In genomic region chr17:64129765-64130558, GRCh38 we compare ENCODE assay signal across 1 cellular context.
TF ChIP-seq lines count a peak whose summit lies in the region.

Gene ERN1 (minus strand): TSS chr17:64130144. CDS start chr17:64130029, 115 bp downstream.

TF ChIP-seq in H1, 55 proteins besides CTCF, POLR2A, EP300 and RAD21:
- TF ChIP-seq MAFK (IDR thresholded peaks at IDR 0.05; ENCODE audit: low read depth, low read length) = no peak
- peak in 1 of 2 experiments; percentile 63; a peak in 1 of 4 replicates for TF ChIP-seq HDAC2 (IDR thresholded peaks at IDR 0.05; ENCODE audit: borderline replicate concordance in 1 of 2, low read depth in 2 of 2, low read length in 2 of 2)
- 0 out of 2 replicates have a peak, but pooled peaks have one; percentile 13 for TF ChIP-seq SP1 (IDR thresholded peaks at IDR 0.05; ENCODE audit: low read depth, low read length)
- TF ChIP-seq SIN3A (conservative IDR thresholded peaks at IDR 0.05 in 1 of 2, IDR thresholded peaks at IDR 0.05 in 1 of 2; ENCODE audit: low read depth in 1 of 2, low read length in 2 of 2) = peak in 1 of 2 experiments; percentile 15; a peak in 1 of 4 replicates
- no peak for TF ChIP-seq GABPA (IDR thresholded peaks at IDR 0.05; ENCODE audit: borderline replicate concordance, insufficient read depth, low read length)
- TF ChIP-seq SRF (IDR thresholded peaks at IDR 0.05; ENCODE audit: low read depth, low read length) = no peak
- peak; percentile 88 for TF ChIP-seq POLR2AphosphoS5 (IDR thresholded peaks at IDR 0.05; ENCODE audit: low read depth, low read length)
- TF ChIP-seq PHF8 (conservative IDR thresholded peaks at IDR 0.05; ENCODE audit: low read depth, low read length) = peak; percentile 55; the same call in 1 of the 2 replicates
- peak; percentile 88 for TF ChIP-seq E2F6 (IDR thresholded peaks at IDR 0.05)
- TF ChIP-seq NRF1 (IDR thresholded peaks at IDR 0.05; ENCODE audit: low read depth, low read length) = no peak
- TF ChIP-seq MAX (IDR thresholded peaks at IDR 0.05) = peak; percentile 69
- TF ChIP-seq TAF1 (IDR thresholded peaks at IDR 0.05; ENCODE audit: low read depth, low read length) = peak; percentile 86
- TF ChIP-seq KDM4A (IDR thresholded peaks at IDR 0.05; ENCODE audit: low read depth, low read length, severe bottlenecking) = peak; percentile 41
- TF ChIP-seq RBBP5 (IDR thresholded peaks at IDR 0.05; ENCODE audit: borderline replicate concordance, low read depth, low read length) = peak; percentile 58; the same call in 1 of the 2 replicates
- no peak for TF ChIP-seq FOSL1 (IDR thresholded peaks at IDR 0.05; ENCODE audit: insufficient read depth, low read depth, low read length)
- TF ChIP-seq ZNF274 (IDR thresholded peaks at IDR 0.05; ENCODE audit: borderline replicate concordance, extremely low read depth, low read length) = no peak
- peak; percentile 84 for TF ChIP-seq TBP (IDR thresholded peaks at IDR 0.05; ENCODE audit: low read depth, low read length)
- TF ChIP-seq YY1 (IDR thresholded peaks at IDR 0.05; ENCODE audit: low read depth, low read length) = no peak
- no peak; the same call in 1 of the 2 replicates for TF ChIP-seq TEAD4 (IDR thresholded peaks at IDR 0.05; ENCODE audit: low read depth, low read length)
- no peak for TF ChIP-seq SP2 (IDR thresholded peaks at IDR 0.05; ENCODE audit: low read length)
- TF ChIP-seq SP4 (IDR thresholded peaks at IDR 0.05; ENCODE audit: low read length) = 0 out of 2 replicates have a peak, but pooled peaks have one; percentile 46
- TF ChIP-seq KDM1A (IDR thresholded peaks at IDR 0.05; ENCODE audit: borderline replicate concordance, low read length) = no peak
- TF ChIP-seq SUZ12 (IDR thresholded peaks at IDR 0.05; ENCODE audit: low read length) = no peak
- peak; percentile 48 for TF ChIP-seq ASH2L (IDR thresholded peaks at IDR 0.05; ENCODE audit: low read length)
